ENCODE assay signal across 8 cellular contexts in genomic region chr14:88792572-88793258, GRCh38. TPM values are rescaled to one million over a fixed set of nuclear protein-coding genes. Genes with fewer than 3 reads are reported as not detected.
DNase-seq lines count a peak whose midpoint lies in the region; ATAC-seq and TF ChIP-seq lines count a peak whose summit lies in the region.

Gene EML5, minus strand, starts transcription at chr14:88792953. Its CDS starts 450 bp downstream, at chr14:88792503.

- peaks cover 0 to 6% (median 0%) of the 10 kb centered on the region in 4 donors for H3K4me1 ChIP-seq in right lobe of liver

- peak in 3 of 4 donors; percentile 32 to 54 (median 46) for TF ChIP-seq CTCF in right lobe of liver (IDR thresholded peaks at IDR 0.05)

- no peaks in the 10 kb centered on the region for H3K9me3 ChIP-seq in right lobe of liver

- ATAC-seq in GM19025 (IDR thresholded peaks at IDR 0.05; ENCODE audit: low read depth, unreplicated experiment), result peak; percentile 85
- peak; percentile 88 for ATAC-seq in HG03354 (IDR thresholded peaks at IDR 0.05; ENCODE audit: poor library complexity, severe bottlenecking, unreplicated experiment)
- ATAC-seq in right lobe of liver, result peak; percentile 95 to 99 (median 97)

- peak; percentile 51 to 59 for DNase-seq in AML-193 (lab: John Stamatoyannopoulos, UW)
- peak; percentile 79 for DNase-seq in NCI-H510A treated with DMSO at 0.1 percent for 48 hours (lab: John Stamatoyannopoulos, UW)
- peak; percentile 68 to 71 for DNase-seq in activated CD4-positive, alpha-beta T cell treated with anti-CD3 and anti-CD28 coated beads, Interleukin-2, amount 50 U/mL, for 24 hours (ENCODE audit: low read depth in 1 of 2, low spot score in 1 of 2)
- peak; percentile 74 for DNase-seq in dermis blood vessel endothelial cell
- DNase-seq in right lobe of liver, result peak; percentile 89 to 91 (median 90)
- DNase-seq in stimulated activated CD4-positive, alpha-beta T cell treated with anti-CD3 and anti-CD28 coated beads, Interleukin-4, amount 100 ng/mL, for 1 hour, result peak; percentile 85

- intact Hi-C loops in right lobe of liver (cut with DNase I), result no loop called here

- peak; percentile 51 for TF ChIP-seq POLR2A in right lobe of liver (IDR thresholded peaks at IDR 0.05)

- H3K27ac ChIP-seq in right lobe of liver, result peak within 1 kb of the TSS; percentile 9 to 47 (median 39)

- no peaks in the 10 kb centered on the region for H3K36me3 ChIP-seq in right lobe of liver

- WGBS in right lobe of liver (ENCODE audit: insufficient coverage, low coverage, low lambda C conversion rate, missing lambda C conversion rate), result 0% methylated on average over 5 of the region's 92 CpGs

- peak within 1 kb of the TSS; percentile 65 to 69 (median 66) for H3K4me3 ChIP-seq in right lobe of liver

- H3K27me3 ChIP-seq in right lobe of liver, result no peaks in the 10 kb centered on the region

RNA-seq across cellular contexts. Expression of gene EML5, which starts in this region (rescaled TPM):
- total RNA-seq in dermis blood vessel endothelial cell (under 0.01 and 0.19 TPM in 2 replicates), right lobe of liver (1 to 10 TPM in 1 of 6 experiments, under 1 TPM in 5; 0.07 to 1.7 (median 0.24) TPM)

Comparison
In these comparisons a context has a peak if more than half of its experiments do, and no peak if none do; other contexts are left out.
1. Peak in every context shown above with its lines: DNase-seq, ATAC-seq, H3K4me3 ChIP-seq and H3K27ac ChIP-seq.
2. Peak in DNase-seq in dermis blood vessel endothelial cell; RNA of the gene not detected or under 1 TPM.